In genomic region chr14:58331111-58331510, GRCh38 we compare ENCODE assay signal across 8 cellular contexts.
DNase-seq lines count a peak whose midpoint lies in the region; ATAC-seq and TF ChIP-seq lines count a peak whose summit lies in the region.

No MANE protein-coding gene starts in this region.

- peaks cover 0 to 13% of the 10 kb centered on the region in 2 donors for H3K4me1 ChIP-seq in muscle layer of duodenum (ENCODE audit: control insufficient read depth in 1 of 2, insufficient read depth in 2 of 2, low read length in 2 of 2)

- peak overlapping the region; percentile 21 to 27 for H3K4me3 ChIP-seq in muscle layer of duodenum (ENCODE audit: low read depth in 1 of 2, low read length in 2 of 2)

- H3K27ac ChIP-seq in muscle layer of duodenum (ENCODE audit: low read length): peak overlapping the region; percentile 53

- DNase-seq in COLO668 (lab: John Stamatoyannopoulos, UW; ENCODE audit: unreplicated experiment): peak; percentile 95
- DNase-seq in HUDEP-2 (lab: John Stamatoyannopoulos, UW; ENCODE audit: unreplicated experiment in 76 of 76): peak in 75 of 76 experiments; percentile 9 to 94 (median 80)
- peak; percentile 73 for DNase-seq in NOMO-1 treated with dmso at 0.1 percent for 144 hours (lab: John Stamatoyannopoulos, UW; ENCODE audit: unreplicated experiment)
- DNase-seq in activated T-cell treated with anti-CD3 and anti-CD28 coated beads for 48 hours (ENCODE audit: low read depth): peak; percentile 57
- peak; percentile 95 to 96 for DNase-seq in erythroblast (lab: John Stamatoyannopoulos, UW)
- peak; percentile 82 for DNase-seq in stimulated activated CD8-positive, alpha-beta memory T cell treated with anti-CD3 and anti-CD28 coated beads, Interleukin-4, amount 100 ng/mL, for 48 hours

- peaks cover 22 to 25% of the 10 kb centered on the region in 2 donors for H3K36me3 ChIP-seq in muscle layer of duodenum (ENCODE audit: control insufficient read depth in 1 of 2, insufficient read depth in 2 of 2, low read length in 2 of 2)

- TF ChIP-seq POLR2A in erythroblast (IDR thresholded peaks at IDR 0.05; ENCODE audit: low read length): no peak

- ATAC-seq in GM21423 (IDR thresholded peaks at IDR 0.05; ENCODE audit: unreplicated experiment): peak; percentile 94

- H3K9me3 ChIP-seq in muscle layer of duodenum (ENCODE audit: control insufficient read depth in 1 of 2, low read length in 2 of 2): no peaks in the 10 kb centered on the region

- H3K27me3 ChIP-seq in muscle layer of duodenum (ENCODE audit: low read depth, low read length): no peaks in the 10 kb centered on the region

Comparison
In these comparisons a context has a peak if more than half of its experiments do, and no peak if none do; other contexts are left out.
1. Peak in every context shown above with its lines: DNase-seq, ATAC-seq, H3K4me3 ChIP-seq and H3K27ac ChIP-seq.